Comparison of ENCODE assay signal across 30 cellular contexts in the genomic region with DNA sequence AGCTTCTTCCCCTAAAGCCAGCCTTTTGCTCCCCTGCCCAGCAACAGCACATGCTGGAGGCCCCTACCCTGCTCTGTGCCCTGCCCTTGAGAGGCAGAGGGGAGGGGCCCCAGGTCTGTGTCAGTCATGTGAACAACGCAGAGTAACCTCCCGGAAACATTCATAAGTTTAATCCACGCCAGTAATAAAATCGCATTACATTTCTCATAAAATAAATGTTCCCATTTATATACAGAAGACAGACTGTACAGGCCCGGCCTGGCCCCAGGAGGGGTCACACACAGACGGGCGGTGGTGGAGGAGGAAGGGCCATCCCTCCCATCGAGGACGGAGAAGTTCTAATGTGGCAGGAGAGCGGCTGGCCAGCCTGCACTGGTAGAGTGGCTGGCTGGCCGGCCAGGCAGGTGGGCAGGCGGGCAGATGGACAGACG. TPM values are rescaled to one million over a fixed set of nuclear protein-coding genes. Genes with fewer than 3 reads are reported as not detected.
"Had no signal": no experiment of that assay in that cellular context is flagged by ENCODE, and none has a peak within 500 bp of the region (broad histone marks: within the 10 kb centered on the region; RNA-seq: fewer than 3 reads in every experiment).

No MANE protein-coding gene starts in this region.

- H3K9me3 Mint-ChIP-seq: memory B cell; naive B cell; natural killer cell treated with Interleukin-12 subunit alpha and Interleukin-12 subunit beta and Interleukin-15 and Interleukin-18, amount 100 ng/mL, for 72 hours; neural crest cell; stimulated activated memory B cell treated with anti-CD40 and anti-IgM and Interleukin-4, amounts not matched to agents 10 μg/mL and 1 μg/mL and 100 μg/mL, for 72 hours had no signal

- H3K4me2 ChIP-seq: hepatocyte had no signal

- H3K36me3 ChIP-seq: esophagus muscularis mucosa, gastroesophageal sphincter, heart left ventricle, left lung, prostate gland, right atrium auricular region, tibial artery, upper lobe of right lung, uterus had no signal

- DNase-seq: dermis blood vessel endothelial cell; effector memory CD4-positive, alpha-beta T cell; kidney; naive B cell; stimulated activated CD4-positive, alpha-beta T cell treated with anti-CD3 and anti-CD28 coated beads, Interleukin-4, amount 100 ng/mL, for 4 hours; stimulated activated naive CD8-positive, alpha-beta T cell treated with anti-CD3 and anti-CD28 coated beads, Interleukin-15, Interleukin-2, amounts not matched to agents 100 U/mL and 50 U/mL, for 24 hours; substantia nigra; testis; tibial artery; uterus had no signal

- H3K9me3 ChIP-seq: esophagus muscularis mucosa, gastroesophageal sphincter, heart left ventricle, left lung, prostate gland, right atrium auricular region, testis, tibial artery, upper lobe of right lung, uterus had no signal

- H3K27ac Mint-ChIP-seq: memory B cell; natural killer cell treated with Interleukin-12 subunit alpha and Interleukin-12 subunit beta and Interleukin-15 and Interleukin-18, amount 100 ng/mL, for 72 hours; stimulated activated memory B cell treated with anti-CD40 and anti-IgM and Interleukin-4, amounts not matched to agents 10 μg/mL and 1 μg/mL and 100 μg/mL, for 72 hours had no signal

- H2AFZ ChIP-seq: hepatocyte had no signal

- H3K36me3 Mint-ChIP-seq: memory B cell; naive B cell; natural killer cell treated with Interleukin-12 subunit alpha and Interleukin-12 subunit beta and Interleukin-15 and Interleukin-18, amount 100 ng/mL, for 72 hours; stimulated activated memory B cell treated with anti-CD40 and anti-IgM and Interleukin-4, amounts not matched to agents 10 μg/mL and 1 μg/mL and 100 μg/mL, for 72 hours had no signal

- H3K4me1 ChIP-seq: prostate gland, right atrium auricular region, testis, upper lobe of right lung, uterus had no signal

- H3K27me3 Mint-ChIP-seq: stimulated activated memory B cell treated with anti-CD40 and anti-IgM and Interleukin-4, amounts not matched to agents 10 μg/mL and 1 μg/mL and 100 μg/mL, for 72 hours had no signal

- H3K4me3 ChIP-seq: coronary artery, esophagus muscularis mucosa, gastroesophageal sphincter, heart left ventricle, hepatocyte, left lung, prostate gland, right atrium auricular region, testis, tibial artery, upper lobe of right lung, uterus had no signal

- H3K4me3 Mint-ChIP-seq: memory B cell; natural killer cell treated with Interleukin-12 subunit alpha and Interleukin-12 subunit beta and Interleukin-15 and Interleukin-18, amount 100 ng/mL, for 72 hours; neural crest cell; stimulated activated memory B cell treated with anti-CD40 and anti-IgM and Interleukin-4, amounts not matched to agents 10 μg/mL and 1 μg/mL and 100 μg/mL, for 72 hours had no signal

- H3K27me3 ChIP-seq: esophagus muscularis mucosa, gastroesophageal sphincter, heart left ventricle, hepatocyte, left lung, right atrium auricular region, testis, upper lobe of right lung, uterus had no signal

- H3K27ac ChIP-seq: coronary artery, esophagus muscularis mucosa, foreskin keratinocyte, gastroesophageal sphincter, heart left ventricle, hepatocyte, left lung, prostate gland, right atrium auricular region, testis, tibial artery, upper lobe of right lung, uterus had no signal

- ATAC-seq: foreskin keratinocyte; gastroesophageal sphincter; heart left ventricle; left lung; natural killer cell treated with Interleukin-12 subunit alpha and Interleukin-12 subunit beta and Interleukin-15 and Interleukin-18, amount 100 ng/mL, for 72 hours; sciatic nerve; stimulated activated memory B cell treated with anti-CD40 and anti-IgM and Interleukin-4, amounts not matched to agents 10 μg/mL and 1 μg/mL and 100 μg/mL, for 72 hours; upper lobe of right lung had no signal

RNA-seq across cellular contexts. Expression of a gene that starts 39.5 kb away (rescaled TPM):
- total RNA-seq: dermis blood vessel endothelial cell; endothelial cell of umbilical vein; epithelial cell of proximal tubule; fibroblast of lung; foreskin keratinocyte; gastroesophageal sphincter; hepatocyte; kidney; left lung; mononuclear cell; natural killer cell treated with Interleukin-12 subunit alpha and Interleukin-12 subunit beta and Interleukin-15 and Interleukin-18, amount 100 ng/mL, for 72 hours; osteocyte; prostate gland; right atrium auricular region; upper lobe of right lung; uterus had no signal
- polyA plus RNA-seq: endothelial cell of umbilical vein, fibroblast of lung, foreskin keratinocyte had no signal

RNA-seq across cellular contexts. Expression of a gene that starts 55.4 kb away (rescaled TPM):
- total RNA-seq: dermis blood vessel endothelial cell, endothelial cell of umbilical vein, fibroblast of lung, osteocyte had no signal
- polyA plus RNA-seq: endothelial cell of umbilical vein, fibroblast of lung had no signal
